Comparison of ENCODE assay signal across 21 cellular contexts in the genomic region with DNA sequence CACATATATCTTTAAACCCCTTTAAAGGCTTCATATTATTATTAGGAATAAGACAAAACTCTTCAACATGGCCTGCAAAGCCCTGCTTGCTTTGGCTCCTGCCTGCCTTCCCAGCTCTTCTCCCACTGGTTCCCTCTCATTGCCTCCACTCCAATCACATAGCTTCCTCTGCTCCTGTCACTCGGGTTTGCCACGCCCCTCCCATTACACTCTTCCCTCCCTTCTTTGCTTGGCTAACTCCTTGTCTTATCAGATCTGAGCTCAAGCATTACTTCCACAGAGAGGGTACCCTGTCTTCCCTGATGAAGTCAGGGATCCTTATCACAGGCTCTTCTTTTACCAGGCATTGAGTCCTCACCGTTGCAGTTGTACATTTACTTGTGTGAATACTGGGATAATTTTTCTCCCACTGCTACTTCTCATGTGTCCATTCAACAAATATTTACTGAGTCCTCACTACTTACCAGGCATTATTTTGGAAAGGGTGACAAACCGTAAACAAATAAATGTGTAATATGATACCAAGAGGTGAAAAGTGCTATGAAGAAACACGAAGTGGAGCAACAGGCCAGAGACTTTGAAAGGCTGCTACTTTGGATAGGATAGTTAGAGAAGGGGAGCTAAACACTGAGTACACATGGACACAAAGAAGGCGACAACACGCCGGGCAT. TPM values are rescaled to one million over a fixed set of nuclear protein-coding genes. Genes with fewer than 3 reads are reported as not detected.
DNase-seq lines count a peak whose midpoint lies in the region; ATAC-seq, FAIRE-seq and TF ChIP-seq lines count a peak whose summit lies in the region.
"Had no signal": no experiment of that assay in that cellular context is flagged by ENCODE, and none has a peak within 500 bp of the region (broad histone marks: within the 10 kb centered on the region; RNA-seq: fewer than 3 reads in every experiment).

No MANE protein-coding gene starts in this region.

- no peaks in the 10 kb centered on the region for H4K20me1 ChIP-seq in K562 (replicated peaks; ENCODE audit: control insufficient read depth, insufficient read depth, low read length)

- POLR2A ChIA-PET in K562 (lab: Yijun Ruan, JAX), result interaction anchor here (0.5 to 1.0 kb wide), 4 partner anchors 10 to 484 kb away, joined by 3 read pairs; no protein-coding TSS in a partner anchor

- no peak for FAIRE-seq in K562 (lab: Jason Lieb, UNC)
- FAIRE-seq: GM12891, GM19239, islet of Langerhans had no signal

- DNase-seq in SIG-M5 treated with dmso at 0.1 percent for 504 hours (lab: John Stamatoyannopoulos, UW; ENCODE audit: unreplicated experiment) (peak; percentile 16), SIG-M5 (lab: John Stamatoyannopoulos, UW) (no peak), NCI-H1436 treated with DMSO at 0.1 percent for 48 hours (lab: John Stamatoyannopoulos, UW) (peak; percentile 58), K562 (ENCODE audit: extremely low read depth in 1 of 4, low spot score in 3 of 4) (peak; percentile 29 to 64 (median 42)), trophoblast cell (peak; percentile 67 to 77), pons (ENCODE audit: low spot score) (no peak)
- DNase-seq: activated CD4-positive, CD25-positive, alpha-beta regulatory T cell; MV-4-11; NCI-H524 treated with DMSO at 0.1 percent for 48 hours; retina; SK-N-SH; stimulated activated CD4-positive, alpha-beta T cell treated with anti-CD3 and anti-CD28 coated beads, Interleukin-1b, Interleukin-23, amount 100 ng/mL, for 48 hours had no signal

- TF ChIP-seq RAD21 in K562 (CRISPR knock-in tag; conservative IDR thresholded peaks at IDR 0.05 in 1 of 2, IDR thresholded peaks at IDR 0.05 in 1 of 2), result no peak

- peak; percentile 87 for ATAC-seq in K562
- ATAC-seq in GM19455 (IDR thresholded peaks at IDR 0.05; ENCODE audit: unreplicated experiment), result no peak
- ATAC-seq in GM21529 (IDR thresholded peaks at IDR 0.05; ENCODE audit: unreplicated experiment), result no peak

- no peak overlapping the region for H2AK5ac ChIP-seq in trophoblast cell (ENCODE audit: low read length)

- H3K9me1 ChIP-seq in K562 (ENCODE audit: control insufficient read depth, insufficient read depth, low read length), result no peaks in the 10 kb centered on the region

- intact Hi-C loops in K562 (cut with micrococcal nuclease), result no loop called here

- no peaks in the 10 kb centered on the region for H3K27me3 ChIP-seq in K562 (ENCODE audit: control insufficient read depth in 2 of 2, insufficient read depth in 2 of 2, low read length in 2 of 2)
- H3K27me3 ChIP-seq in trophoblast cell (ENCODE audit: insufficient read depth, low read length), result no peaks in the 10 kb centered on the region
- H3K27me3 ChIP-seq: ascending aorta had no signal

- no peak overlapping the region for H3K4ac ChIP-seq in trophoblast cell (ENCODE audit: low read depth, low read length)

- no peak for TF ChIP-seq POLR2A in K562 (conservative IDR thresholded peaks at IDR 0.05)

- H3K9ac ChIP-seq in K562 (ENCODE audit: insufficient read depth in 1 of 2, low read depth in 2 of 2, low read length in 2 of 2) (no peak overlapping the region), trophoblast cell (ENCODE audit: low read length) (no peak overlapping the region)
- H3K9ac ChIP-seq: SK-N-SH had no signal

- H2BK12ac ChIP-seq in trophoblast cell (ENCODE audit: low read length), result no peak overlapping the region

- H3K18ac ChIP-seq in trophoblast cell (ENCODE audit: low read length), result no peak overlapping the region

- in situ Hi-C loops in K562 (cut with MboI), result no loop called here

- no TSS peak for BruUV-seq in K562 (replicated peaks; lab: Mats Ljungman, UMichigan)

- no peak overlapping the region for H3K14ac ChIP-seq in trophoblast cell (ENCODE audit: low read length)

- no peak overlapping the region for H4K8ac ChIP-seq in trophoblast cell (ENCODE audit: low read depth, low read length)

- WGBS in K562 (ENCODE audit: insufficient coverage, low coverage, missing lambda C conversion rate), result 14% methylated on average over 6 of the region's 8 CpGs
- no CpG with 5 or more reads among the region's 8 CpGs for WGBS in trophoblast cell (ENCODE audit: extremely low coverage, insufficient coverage, insufficient read length)

- H3K79me1 ChIP-seq in trophoblast cell (ENCODE audit: low read length), result peaks cover 11% of the 10 kb centered on the region

- no peak overlapping the region for H3K4me3 ChIP-seq in K562
- H3K4me3 ChIP-seq in trophoblast cell (ENCODE audit: low read depth, low read length), result no peak overlapping the region
- H3K4me3 ChIP-seq: ascending aorta had no signal

- no peak overlapping the region for H2BK120ac ChIP-seq in trophoblast cell (ENCODE audit: insufficient read depth, low read length, poor library complexity)

- H3K9me3 ChIP-seq in K562 (replicated peaks; ENCODE audit: control insufficient read depth, insufficient read depth, low read depth, low read length) (no peaks in the 10 kb centered on the region; the same call in 1 of the 2 replicates), trophoblast cell (ENCODE audit: insufficient read depth, low read depth, low read length) (no peaks in the 10 kb centered on the region)
- H3K9me3 ChIP-seq: ascending aorta, SK-N-SH had no signal

- H3K4me1 ChIP-seq in K562 (replicated peaks in 1 of 2; ENCODE audit: control insufficient read depth in 2 of 2, insufficient read depth in 2 of 2, low read length in 2 of 2), result peaks cover 0 to 8% of the 10 kb centered on the region in 2 experiments; a peak in 2 of 5 replicates
- H3K4me1 ChIP-seq in trophoblast cell (ENCODE audit: control insufficient read depth in 1 of 2, insufficient read depth in 2 of 2, low read length in 2 of 2), result peaks cover 4 to 9% of the 10 kb centered on the region in 2 experiments

- no peak overlapping the region for H4K12ac ChIP-seq in trophoblast cell (ENCODE audit: low read depth, low read length)

- TF ChIP-seq EP300 in K562 (IDR thresholded peaks at IDR 0.05; ENCODE audit: low read length), result no peak

- no peak overlapping the region for H4K91ac ChIP-seq in trophoblast cell (ENCODE audit: low read depth, low read length)

- H3K79me2 ChIP-seq in K562 (ENCODE audit: control insufficient read depth, insufficient read depth, low read length) (no peaks in the 10 kb centered on the region), trophoblast cell (ENCODE audit: control insufficient read depth, insufficient read depth, low read length, poor library complexity) (no peaks in the 10 kb centered on the region)

- no peak overlapping the region for H2BK5ac ChIP-seq in trophoblast cell (ENCODE audit: low read depth, low read length, poor library complexity)

- H3K27ac ChIP-seq in K562 (ENCODE audit: extremely low read depth, low read depth, low read length) (no peak overlapping the region), trophoblast cell (ENCODE audit: low read depth, low read length) (no peak overlapping the region)
- H3K27ac ChIP-seq: ascending aorta had no signal

- H3K23ac ChIP-seq in trophoblast cell (ENCODE audit: low read length), result no peak overlapping the region

- TF ChIP-seq CTCF in K562 (IDR thresholded peaks at IDR 0.05 in 2 of 3, conservative IDR thresholded peaks at IDR 0.05 in 1 of 3; ENCODE audit: insufficient read depth in 2 of 3, low read depth in 1 of 3, low read length in 3 of 3), result no peak

- H3K4me2 ChIP-seq in K562 (ENCODE audit: insufficient read depth, low read length) (no peak overlapping the region), trophoblast cell (ENCODE audit: low read length) (no peak overlapping the region)
- H3K4me2 ChIP-seq: SK-N-SH had no signal

- H3K36me3 ChIP-seq in K562 (ENCODE audit: control insufficient read depth, insufficient read depth, low read length) (no peaks in the 10 kb centered on the region), trophoblast cell (ENCODE audit: control insufficient read depth in 1 of 2, insufficient read depth in 2 of 2, low read length in 2 of 2) (no peaks in the 10 kb centered on the region)
- H3K36me3 ChIP-seq: ascending aorta had no signal

- CTCF ChIA-PET in K562 (lab: Yijun Ruan, JAX; ENCODE audit: low intra/inter-chr PET ratio), result no interaction called here

- H2AFZ ChIP-seq in K562 (ENCODE audit: low read depth, low read length) (peak overlapping the region; percentile 68; the same call in 1 of the 2 replicates), trophoblast cell (ENCODE audit: insufficient read depth, low read length, poor library complexity) (no peak overlapping the region)

RNA-seq across cellular contexts. Expression of a gene that starts 3.2 kb away (rescaled TPM):
- total RNA-seq in K562 (2011; cell fraction: chromatin; rRNA removed; ENCODE audit: low replicate concordance), result not detected in 2 replicates
- total RNA-seq in K562 (2011; cell fraction: nucleolus; rRNA removed), result not detected in 2 replicates
- total RNA-seq in K562 (2011; cell fraction: nucleoplasm; rRNA removed), result not detected in 2 replicates
- total RNA-seq in K562 (2014; rRNA removed) (not detected in 2 replicates), K562 (2014; rRNA removed; fragmentation: Illumina TruSeq; extraction: Trizol) (not detected in 2 replicates), K562 (2015; rRNA removed; fragmentation: Illumina TruSeq; extraction: Trizol) (not detected in 2 replicates), K562 (2021) (not detected in 2 replicates)
- polyA plus RNA-seq in K562 (2011; rRNA removed) (not detected in 2 replicates), K562 (2014; fragmentation: Illumina TruSeq; extraction: Trizol) (not detected in 2 replicates), K562 (2014; fragmentation: Nextera tagmentation; extraction: Ambion mirVana) (not detected), K562 (2014; rRNA removed) (not detected in 2 replicates)
- polyA plus RNA-seq in K562 (2011; cell fraction: cytosol; rRNA removed), result not detected in 2 replicates
- polyA plus RNA-seq in K562 (2011; cell fraction: nucleus; rRNA removed), result not detected in 2 replicates
- polyA plus RNA-seq in K562 (2012), result not detected in 2 replicates
- polyA minus RNA-seq in K562 (2011; rRNA and poly(A)+ RNA removed), result not detected in 2 replicates
- not detected in 2 replicates for polyA minus RNA-seq in K562 (2011; cell fraction: cytosol; rRNA and poly(A)+ RNA removed)
- not detected in 2 replicates for polyA minus RNA-seq in K562 (2011; cell fraction: nucleus; rRNA and poly(A)+ RNA removed)
- 171 and 188 TPM in 2 replicates for polyA plus RNA-seq in trophoblast cell (2013)
- total RNA-seq: ascending aorta, fibroblast of villous mesenchyme had no signal
- polyA plus RNA-seq: AG04450, SK-N-SH had no signal

RNA-seq across cellular contexts. Expression of a gene that starts 31.4 kb away (rescaled TPM):
- 1.2 and 2.5 TPM in 2 replicates for total RNA-seq in K562 (2011; cell fraction: chromatin; rRNA removed; ENCODE audit: low replicate concordance)
- total RNA-seq in K562 (2011; cell fraction: nucleolus; rRNA removed), result 0.50 and 1.2 TPM in 2 replicates
- total RNA-seq in K562 (2011; cell fraction: nucleoplasm; rRNA removed), result 1.3 and 1.9 TPM in 2 replicates
- total RNA-seq in K562 (2014; rRNA removed) (81.3 and 82.5 TPM in 2 replicates), K562 (2014; rRNA removed; fragmentation: Illumina TruSeq; extraction: Trizol) (77.9 and 85.9 TPM in 2 replicates), K562 (2015; rRNA removed; fragmentation: Illumina TruSeq; extraction: Trizol) (82.4 and 87.7 TPM in 2 replicates), K562 (2021) (37.0 and 42.2 TPM in 2 replicates)
- polyA plus RNA-seq in K562 (2011; rRNA removed) (1.4 and 2.6 TPM in 2 replicates), K562 (2014; fragmentation: Illumina TruSeq; extraction: Trizol) (67.5 and 79.2 TPM in 2 replicates), K562 (2014; fragmentation: Nextera tagmentation; extraction: Ambion mirVana) (10 to 100 TPM; 17.7 to 29.0 TPM), K562 (2014; rRNA removed) (25.9 and 32.5 TPM in 2 replicates)
- polyA plus RNA-seq in K562 (2011; cell fraction: cytosol; rRNA removed), result 0.73 and 0.86 TPM in 2 replicates
- polyA plus RNA-seq in K562 (2011; cell fraction: nucleus; rRNA removed), result 0.97 and 1.0 TPM in 2 replicates
- polyA plus RNA-seq in K562 (2012), result 31.0 and 60.1 TPM in 2 replicates
- 1.2 and 1.4 TPM in 2 replicates for polyA minus RNA-seq in K562 (2011; rRNA and poly(A)+ RNA removed)
- polyA minus RNA-seq in K562 (2011; cell fraction: cytosol; rRNA and poly(A)+ RNA removed), result 2.3 and 3.2 TPM in 2 replicates
- polyA minus RNA-seq in K562 (2011; cell fraction: nucleus; rRNA and poly(A)+ RNA removed), result 1.2 and 1.3 TPM in 2 replicates
- 41.8 and 43.5 TPM in 2 replicates for polyA plus RNA-seq in trophoblast cell (2013)

RNA-seq across cellular contexts. Expression of a gene that starts 41.0 kb away (rescaled TPM):
- total RNA-seq in K562 (2011; cell fraction: chromatin; rRNA removed; ENCODE audit: low replicate concordance), result not detected in 2 replicates
- not detected in 2 replicates for total RNA-seq in K562 (2011; cell fraction: nucleolus; rRNA removed)
- total RNA-seq in K562 (2011; cell fraction: nucleoplasm; rRNA removed), result not detected in 2 replicates
- total RNA-seq in K562 (2014; rRNA removed) (not detected in 2 replicates), K562 (2014; rRNA removed; fragmentation: Illumina TruSeq; extraction: Trizol) (not detected in 2 replicates), K562 (2015; rRNA removed; fragmentation: Illumina TruSeq; extraction: Trizol) (not detected in 2 replicates), K562 (2021) (not detected in 2 replicates)
- polyA plus RNA-seq in K562 (2011; rRNA removed) (not detected in 2 replicates), K562 (2014; fragmentation: Illumina TruSeq; extraction: Trizol) (not detected in 2 replicates), K562 (2014; fragmentation: Nextera tagmentation; extraction: Ambion mirVana) (not detected), K562 (2014; rRNA removed) (not detected in 2 replicates)
- not detected in 2 replicates for polyA plus RNA-seq in K562 (2011; cell fraction: cytosol; rRNA removed)
- polyA plus RNA-seq in K562 (2011; cell fraction: nucleus; rRNA removed), result not detected in 2 replicates
- polyA plus RNA-seq in K562 (2012), result 0.03 TPM in 1 of 2 replicates, not detected in the other
- polyA minus RNA-seq in K562 (2011; rRNA and poly(A)+ RNA removed), result not detected in 2 replicates
- polyA minus RNA-seq in K562 (2011; cell fraction: cytosol; rRNA and poly(A)+ RNA removed), result not detected in 2 replicates
- not detected in 2 replicates for polyA minus RNA-seq in K562 (2011; cell fraction: nucleus; rRNA and poly(A)+ RNA removed)
- polyA plus RNA-seq in trophoblast cell (2013), result not detected in 2 replicates
- total RNA-seq: ascending aorta, fibroblast of villous mesenchyme, urinary bladder had no signal
- polyA plus RNA-seq: AG04450, SK-N-SH had no signal

Comparison
In these comparisons a context has a peak if more than half of its experiments do, and no peak if none do; other contexts are left out.
1. DNase-seq: peak in SIG-M5 treated with dmso at 0.1 percent for 504 hours (single experiment), NCI-H1436 treated with DMSO at 0.1 percent for 48 hours (single experiment), K562 (4 of 4) and trophoblast cell (2 of 2); none in SIG-M5 (single experiment) and pons (single experiment).